19 cellular contexts compared by ENCODE assay signal in the genomic region with DNA sequence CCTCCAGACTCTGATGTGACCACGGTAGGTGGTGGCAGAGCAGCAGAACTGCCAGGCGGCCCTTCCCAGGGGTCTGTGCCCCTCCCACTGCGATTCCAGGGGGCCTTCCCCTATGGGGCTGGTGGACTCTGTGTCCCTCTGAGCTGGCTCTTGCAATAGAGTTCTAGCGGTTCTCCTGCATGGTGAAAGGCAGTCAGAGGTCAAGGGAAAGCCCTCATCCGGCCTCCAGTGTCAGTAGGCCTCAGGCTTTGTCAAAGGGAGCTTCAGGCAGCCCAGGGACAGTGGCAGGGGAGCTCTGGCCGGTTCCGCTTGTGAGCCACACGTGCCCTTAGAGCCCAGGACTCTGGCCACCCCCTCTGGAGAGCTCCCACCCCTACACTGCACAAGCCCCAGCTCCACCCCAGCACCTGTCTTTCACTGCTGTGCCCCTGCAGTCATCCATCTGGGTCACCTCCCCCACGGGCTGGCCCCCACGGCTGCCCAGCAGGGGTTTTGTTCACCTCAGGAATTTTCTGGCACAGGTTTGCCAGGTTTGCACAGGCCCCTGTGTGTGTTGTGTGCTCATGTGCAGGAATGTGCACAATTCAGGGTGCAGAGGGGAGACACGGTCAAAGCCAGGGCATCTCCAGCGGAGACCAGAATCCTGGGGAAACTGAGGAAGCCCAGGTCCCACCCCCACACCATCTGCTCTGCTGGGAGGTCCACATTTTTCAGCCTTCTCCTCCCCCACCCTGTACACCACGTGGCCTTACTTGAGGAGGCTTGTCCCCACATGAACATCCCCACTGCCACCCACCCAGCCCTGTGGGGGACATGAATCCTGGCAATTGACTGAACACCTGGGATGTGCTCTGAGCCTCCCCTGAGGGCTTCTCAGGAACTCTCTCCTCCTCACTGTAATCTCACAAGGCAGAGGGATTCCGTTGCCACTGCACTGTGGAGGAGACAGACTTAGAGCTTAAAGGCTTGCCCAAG. TPM values are rescaled to one million over a fixed set of nuclear protein-coding genes. Genes with fewer than 3 reads are reported as not detected.
DNase-seq lines count a peak whose midpoint lies in the region; ATAC-seq and TF ChIP-seq lines count a peak whose summit lies in the region.
"Had no signal": no experiment of that assay in that cellular context is flagged by ENCODE, and none has a peak within 500 bp of the region (broad histone marks: within the 10 kb centered on the region; RNA-seq: fewer than 3 reads in every experiment).

No MANE protein-coding gene starts in this region.

- H3K27ac ChIP-seq in GM23338 (ENCODE audit: low read depth) (no peak overlapping the region), neuronal stem cell (replicated peaks; ENCODE audit: low read length) (no peak overlapping the region), mesenchymal stem cell (ENCODE audit: low read length, poor library complexity, severe bottlenecking) (no peak overlapping the region)
- H3K27ac ChIP-seq: ovary, tibial artery had no signal

- TF ChIP-seq CTCF in CD14-positive monocyte (IDR thresholded peaks at IDR 0.05) (no peak), GM23338 (conservative IDR thresholded peaks at IDR 0.05; ENCODE audit: low read depth in 2 of 2) (no peak)

- no peaks in the 10 kb centered on the region for H3K9me3 ChIP-seq in neuronal stem cell (replicated peaks in 1 of 2; ENCODE audit: control insufficient read depth in 2 of 2, insufficient read depth in 1 of 2, low read depth in 1 of 2, low read length in 2 of 2)
- no peaks in the 10 kb centered on the region for H3K9me3 ChIP-seq in mesenchymal stem cell (ENCODE audit: control insufficient read depth, low read length)
- H3K9me3 ChIP-seq: HAP-1, ovary had no signal

- peak overlapping the region; percentile 90 to 97 (median 94) for H3K27ac Mint-ChIP-seq in CD14-positive monocyte
- no peak overlapping the region for H3K27ac Mint-ChIP-seq in GM23338
- no peak overlapping the region for H3K27ac Mint-ChIP-seq in activated T-cell treated with anti-CD3 and anti-CD28 coated beads, Interleukin-2, amount 50 U/mL, for 24 hours
- H3K27ac Mint-ChIP-seq: brain had no signal

- H3K4me3 Mint-ChIP-seq in CD14-positive monocyte, result peak overlapping the region; percentile 37 to 86
- H3K4me3 Mint-ChIP-seq in GM23338, result no peak overlapping the region
- H3K4me3 Mint-ChIP-seq in activated T-cell treated with anti-CD3 and anti-CD28 coated beads, Interleukin-2, amount 50 U/mL, for 24 hours, result no peak overlapping the region
- H3K4me3 Mint-ChIP-seq: brain had no signal

- WGBS in neuronal stem cell (ENCODE audit: extremely low coverage in 2 of 2, insufficient read length in 2 of 2, insufficient replicate concordance in 1 of 2), 2 donors, result no CpG with 5 or more reads among the region's 14 CpGs
- 72% methylated on average over 14 of the region's 14 CpGs for WGBS in mesenchymal stem cell

- peak overlapping the region; percentile 52 for H3K18ac ChIP-seq in neuronal stem cell (ENCODE audit: low read length)
- no peak overlapping the region for H3K18ac ChIP-seq in mesenchymal stem cell (ENCODE audit: low read depth in 1 of 2, low read length in 2 of 2)

- H3K4ac ChIP-seq in neuronal stem cell (ENCODE audit: low read length) (no peak overlapping the region), mesenchymal stem cell (ENCODE audit: low read depth in 1 of 2, low read length in 2 of 2) (no peak overlapping the region)

- H3K4me1 ChIP-seq in GM23338 (ENCODE audit: insufficient read depth) (no peaks in the 10 kb centered on the region), neuronal stem cell (ENCODE audit: control insufficient read depth in 2 of 2, insufficient read depth in 1 of 2, low read depth in 1 of 2, low read length in 2 of 2) (peaks cover 0 to 8% of the 10 kb centered on the region in 2 donors), mesenchymal stem cell (ENCODE audit: control insufficient read depth, insufficient read depth, low read depth, low read length) (peaks cover 16% of the 10 kb centered on the region)
- H3K4me1 ChIP-seq: HAP-1, tibial artery had no signal

- H3K9me3 Mint-ChIP-seq in CD14-positive monocyte (peaks cover 0 to 9% (median 6%) of the 10 kb centered on the region in 7 donors), GM23338 (peaks cover 5% of the 10 kb centered on the region; the same call in 2 of the 3 replicates)
- no peaks in the 10 kb centered on the region for H3K9me3 Mint-ChIP-seq in activated T-cell treated with anti-CD3 and anti-CD28 coated beads, Interleukin-2, amount 50 U/mL, for 24 hours
- H3K9me3 Mint-ChIP-seq: brain; CD8-positive, alpha-beta T cell had no signal

- H4K91ac ChIP-seq in neuronal stem cell (ENCODE audit: low read depth, low read length, poor library complexity), result no peak overlapping the region
- H4K91ac ChIP-seq in mesenchymal stem cell (ENCODE audit: low read length), result no peak overlapping the region

- H2BK12ac ChIP-seq in neuronal stem cell (ENCODE audit: low read length), result no peak overlapping the region
- H2BK12ac ChIP-seq in mesenchymal stem cell (ENCODE audit: low read length in 2 of 2), result no peak overlapping the region

- H3K36me3 ChIP-seq in GM23338 (ENCODE audit: insufficient read depth), result no peaks in the 10 kb centered on the region
- H3K36me3 ChIP-seq in neuronal stem cell (replicated peaks in 1 of 2; ENCODE audit: control insufficient read depth in 2 of 2, insufficient read depth in 2 of 2, low read length in 2 of 2), result no peaks in the 10 kb centered on the region
- no peaks in the 10 kb centered on the region for H3K36me3 ChIP-seq in mesenchymal stem cell (ENCODE audit: control insufficient read depth in 1 of 2, insufficient read depth in 2 of 2, low read depth in 1 of 2, low read length in 2 of 2)
- H3K36me3 ChIP-seq: HAP-1, ovary, tibial artery had no signal

- H3K27me3 Mint-ChIP-seq in CD14-positive monocyte (ENCODE audit: low read depth in 3 of 3), result peaks cover 0 to 3% (median 0%) of the 10 kb centered on the region in 3 donors
- H3K27me3 Mint-ChIP-seq in GM23338 (ENCODE audit: insufficient read depth, low read depth, poor library complexity), result no peaks in the 10 kb centered on the region
- no peaks in the 10 kb centered on the region for H3K27me3 Mint-ChIP-seq in activated T-cell treated with anti-CD3 and anti-CD28 coated beads, Interleukin-2, amount 50 U/mL, for 24 hours
- H3K27me3 Mint-ChIP-seq: brain, naive B cell had no signal

- H3K79me1 ChIP-seq in neuronal stem cell (ENCODE audit: low read depth, low read length) (no peaks in the 10 kb centered on the region), mesenchymal stem cell (replicated peaks; ENCODE audit: low read length, poor library complexity, severe bottlenecking) (no peaks in the 10 kb centered on the region)

- H3K4me2 ChIP-seq in GM23338 (no peak overlapping the region), neuronal stem cell (ENCODE audit: insufficient read depth, low read length, poor library complexity, severe bottlenecking) (no peak overlapping the region), mesenchymal stem cell (ENCODE audit: low read length, poor library complexity, severe bottlenecking) (no peak overlapping the region)

- H3K27me3 ChIP-seq in GM23338 (ENCODE audit: insufficient read depth), result no peaks in the 10 kb centered on the region
- no peaks in the 10 kb centered on the region for H3K27me3 ChIP-seq in neuronal stem cell (ENCODE audit: control insufficient read depth in 3 of 3, insufficient read depth in 3 of 3, low read depth in 1 of 3, low read length in 3 of 3)
- peaks cover 28 to 38% of the 10 kb centered on the region in 2 experiments for H3K27me3 ChIP-seq in mesenchymal stem cell (ENCODE audit: control insufficient read depth in 1 of 2, insufficient read depth in 1 of 2, low read length in 2 of 2)
- H3K27me3 ChIP-seq: ovary had no signal

- DNase-seq in CD14-positive monocyte (ENCODE audit: low spot score) (no peak), GM23338 (ENCODE audit: low spot score) (no peak), astrocyte of the hippocampus (ENCODE audit: low read depth, low spot score) (peak; percentile 10), neuronal stem cell (ENCODE audit: low spot score) (no peak), mesenchymal stem cell (no peak)
- no peak for DNase-seq in activated T-cell treated with anti-CD3 and anti-CD28 coated beads, Interleukin-2, amount 50 U/mL, for 24 hours
- DNase-seq: NCI-H2081 treated with DMSO at 0.1 percent for 48 hours, T1000 had no signal

- no peak overlapping the region for H3K14ac ChIP-seq in neuronal stem cell (ENCODE audit: low read length)
- H3K14ac ChIP-seq in mesenchymal stem cell (ENCODE audit: low read length in 2 of 2), result no peak overlapping the region

- H3K9ac ChIP-seq in neuronal stem cell (ENCODE audit: low read depth, low read length, poor library complexity), result no peak overlapping the region
- H3K9ac ChIP-seq in mesenchymal stem cell (ENCODE audit: low read length), result no peak overlapping the region

- no peak overlapping the region for H2BK5ac ChIP-seq in neuronal stem cell (ENCODE audit: low read length)
- no peak overlapping the region for H2BK5ac ChIP-seq in mesenchymal stem cell (ENCODE audit: low read depth, low read length, poor library complexity, severe bottlenecking)

- no peak overlapping the region for H3K23ac ChIP-seq in neuronal stem cell (ENCODE audit: low read depth, low read length, poor library complexity)
- H3K23ac ChIP-seq in mesenchymal stem cell (ENCODE audit: low read length in 2 of 2), result no peak overlapping the region

- peak; percentile 12 for ATAC-seq in GM23338
- ATAC-seq in GM18498 (IDR thresholded peaks at IDR 0.05; ENCODE audit: unreplicated experiment), result no peak
- ATAC-seq in GM18519 (IDR thresholded peaks at IDR 0.05; ENCODE audit: low FRiP score, unreplicated experiment), result no peak

- no peaks in the 10 kb centered on the region for H4K20me1 ChIP-seq in GM23338 (replicated peaks; ENCODE audit: insufficient read depth)

- H2AK5ac ChIP-seq in neuronal stem cell (ENCODE audit: low read depth, low read length) (peak overlapping the region; percentile 53), mesenchymal stem cell (ENCODE audit: low read length, severe bottlenecking) (no peak overlapping the region)

- peaks cover 83% of the 10 kb centered on the region for H3K4me1 Mint-ChIP-seq in CD14-positive monocyte
- H3K4me1 Mint-ChIP-seq in GM23338, result peaks cover 4% of the 10 kb centered on the region; the same call in 2 of the 3 replicates
- peaks cover 53% of the 10 kb centered on the region for H3K4me1 Mint-ChIP-seq in activated T-cell treated with anti-CD3 and anti-CD28 coated beads, Interleukin-2, amount 50 U/mL, for 24 hours (ENCODE audit: low read depth)
- H3K4me1 Mint-ChIP-seq: brain had no signal

- H3K9me2 ChIP-seq in GM23338 (ENCODE audit: insufficient read depth), result no peaks in the 10 kb centered on the region

- intact Hi-C loops in CD14-positive monocyte (cut with micrococcal nuclease), result no loop called here

- H3K79me2 ChIP-seq in GM23338 (replicated peaks; ENCODE audit: insufficient read depth), result no peaks in the 10 kb centered on the region

- H2BK120ac ChIP-seq in neuronal stem cell (ENCODE audit: low read depth, low read length) (peak overlapping the region; percentile 4), mesenchymal stem cell (ENCODE audit: low read depth, low read length) (no peak overlapping the region)

- H3F3A ChIP-seq in GM23338 (replicated peaks; ENCODE audit: low read depth), result no peaks in the 10 kb centered on the region

- H2AFZ ChIP-seq in GM23338, result 0 out of 2 replicates have a peak overlapping the region, but pooled peaks have one; percentile 43
- H2AFZ ChIP-seq in neuronal stem cell (ENCODE audit: low read length), result no peak overlapping the region
- no peak overlapping the region for H2AFZ ChIP-seq in mesenchymal stem cell (ENCODE audit: low read depth, low read length)

- no peak overlapping the region for H3K4me3 ChIP-seq in GM23338
- H3K4me3 ChIP-seq in neuronal stem cell (ENCODE audit: low read length in 2 of 2), result no peak overlapping the region
- no peak overlapping the region for H3K4me3 ChIP-seq in mesenchymal stem cell (ENCODE audit: insufficient read depth in 1 of 2, low read depth in 1 of 2, low read length in 2 of 2)
- H3K4me3 ChIP-seq: HAP-1, ovary, tibial artery had no signal

- H2BK15ac ChIP-seq in neuronal stem cell (ENCODE audit: low read length), result peak overlapping the region; percentile 75
- no peak overlapping the region for H2BK15ac ChIP-seq in mesenchymal stem cell (ENCODE audit: low read depth, poor library complexity, severe bottlenecking)

- H3K36me3 Mint-ChIP-seq in CD14-positive monocyte (peaks cover 10 to 26% of the 10 kb centered on the region in 2 donors), GM23338 (ENCODE audit: low read depth) (no peaks in the 10 kb centered on the region)
- H3K36me3 Mint-ChIP-seq in activated T-cell treated with anti-CD3 and anti-CD28 coated beads, Interleukin-2, amount 50 U/mL, for 24 hours (ENCODE audit: low read depth), result no peaks in the 10 kb centered on the region
- H3K36me3 Mint-ChIP-seq: brain; CD8-positive, alpha-beta T cell; naive B cell had no signal

- no peak overlapping the region for H4K8ac ChIP-seq in neuronal stem cell (ENCODE audit: low read depth, low read length)
- H4K8ac ChIP-seq in mesenchymal stem cell (ENCODE audit: low read length), result no peak overlapping the region

RNA-seq across cellular contexts. Expression of a gene that starts 23.8 kb away (rescaled TPM):
- polyA plus RNA-seq in CD14-positive monocyte (under 1 TPM; 0.18 to 0.48 TPM), GM23338 (2016; fragmentation: Nextera tagmentation; extraction: Ambion mirVana) (0.15 and 0.19 TPM in 2 replicates)
- 0.17 and 0.19 TPM in 2 replicates for total RNA-seq in GM23338 (2014; rRNA removed; shearing (Covaris generic))
- polyA plus RNA-seq in neuronal stem cell (2013, experiment 1 of 2), result 1.4 TPM
- polyA plus RNA-seq in neuronal stem cell (2013, experiment 2 of 2), result 1.3 TPM
- not detected for polyA plus RNA-seq in mesenchymal stem cell (2013, experiment 1 of 2)
- polyA plus RNA-seq in mesenchymal stem cell (2013, experiment 2 of 2), result not detected
- total RNA-seq: epithelial cell of proximal tubule, fibroblast of villous mesenchyme, PC-3 had no signal

Comparison
In these comparisons a context has a peak if more than half of its experiments do, and no peak if none do; other contexts are left out.
1. H3K27ac Mint-ChIP-seq: peak in CD14-positive monocyte (7 of 7); none in GM23338 (single experiment) and activated T-cell treated with anti-CD3 and anti-CD28 coated beads, Interleukin-2, amount 50 U/mL, for 24 hours (single experiment).
2. H3K4me3 Mint-ChIP-seq: peak in CD14-positive monocyte (2 of 2); none in GM23338 (single experiment) and activated T-cell treated with anti-CD3 and anti-CD28 coated beads, Interleukin-2, amount 50 U/mL, for 24 hours (single experiment).